Comparison of ENCODE assay signal across 1 cellular context in the genomic region with DNA sequence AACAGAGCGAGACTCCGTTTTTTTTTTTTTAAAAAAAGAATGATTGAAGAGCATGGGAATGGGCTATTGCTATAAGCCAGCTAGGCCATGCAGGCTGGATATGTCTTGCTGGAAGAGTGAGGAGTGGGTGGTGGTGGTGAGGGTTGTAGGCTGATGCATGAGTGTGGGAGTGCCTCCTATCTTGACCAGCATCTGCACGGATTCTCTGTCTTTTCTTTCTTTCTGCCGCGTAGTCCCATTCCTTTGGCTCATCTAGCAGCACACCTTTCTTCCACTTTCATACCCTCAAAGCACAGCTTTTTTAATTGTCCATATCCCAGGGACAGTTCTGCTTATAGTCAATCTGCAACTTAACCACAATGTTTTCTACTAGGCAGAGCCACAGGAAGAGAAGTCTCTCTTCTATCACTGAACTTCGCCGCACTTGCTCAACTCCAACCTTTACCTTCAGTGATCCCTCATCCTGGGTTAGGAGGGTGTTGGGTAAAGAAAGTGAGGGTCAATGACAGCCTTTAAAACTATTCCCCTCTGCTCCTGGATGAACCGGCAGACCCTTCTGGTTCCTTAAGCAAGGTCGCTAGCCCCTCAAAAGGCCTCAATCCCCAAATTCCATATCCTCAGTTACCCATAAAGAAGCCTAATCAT.
A peak's percentile ranks its signal among the peaks of the same experiment; 100 is the strongest.
TF ChIP-seq lines count a peak whose summit lies in the region.

No MANE protein-coding gene starts in this region.

TF ChIP-seq in K562, 482 proteins besides CTCF, POLR2A, EP300 and RAD21 (continued from another document and continues in another):
- TF ChIP-seq, protein P1, sequence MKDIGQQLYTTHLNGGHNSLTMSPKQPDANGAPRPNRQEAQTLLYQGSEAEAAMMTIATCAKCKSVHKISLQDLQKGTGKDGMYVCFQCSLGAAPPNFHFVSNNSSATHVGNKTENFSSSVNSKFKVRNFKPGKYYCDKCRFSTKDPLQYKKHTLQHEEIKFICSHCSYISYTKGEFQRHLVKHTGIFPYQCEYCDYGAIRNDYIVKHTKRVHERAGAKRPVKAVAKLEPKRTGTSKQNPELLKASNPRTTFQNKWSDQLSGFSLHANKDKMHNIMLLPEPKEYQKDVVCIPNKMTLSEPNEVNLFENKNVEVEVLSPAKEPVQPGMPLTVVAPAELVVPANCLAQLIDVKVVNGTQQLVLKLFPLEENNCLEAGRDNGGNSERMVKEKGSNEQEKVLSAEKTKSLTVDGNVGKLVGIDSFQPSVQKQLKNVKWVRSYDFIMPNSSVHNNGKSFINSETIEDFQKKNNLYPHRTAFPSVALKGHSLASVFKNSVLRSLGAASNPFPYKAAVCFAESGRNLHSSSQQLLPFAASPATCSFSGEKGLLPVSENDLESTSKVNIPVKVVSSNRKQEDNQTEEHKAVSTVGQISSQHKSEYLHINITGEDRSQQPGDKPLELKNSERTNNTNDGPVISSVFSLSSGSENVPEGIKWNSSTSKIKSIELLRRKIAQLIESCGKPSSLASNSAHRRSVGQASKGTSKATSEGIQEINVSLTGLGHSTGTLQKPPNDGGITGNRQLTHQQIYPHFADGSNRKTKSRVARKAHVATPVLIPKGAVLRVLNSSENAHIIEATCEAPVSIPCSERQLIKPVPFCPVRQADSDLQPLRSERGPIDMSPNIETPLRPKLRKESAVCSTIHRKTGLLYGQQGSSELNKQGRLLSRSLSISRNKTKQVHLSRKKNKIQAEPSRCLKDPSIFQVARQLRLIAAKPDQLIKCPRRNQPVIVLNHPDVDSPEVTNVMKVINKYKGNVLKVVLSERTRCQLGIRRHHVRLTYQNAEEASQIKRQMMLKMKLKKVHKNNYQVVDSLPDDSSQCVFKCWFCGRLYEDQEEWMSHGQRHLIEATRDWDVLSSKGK (CRISPR knock-in tag; IDR thresholded peaks at IDR 0.05), result no peak
- TF ChIP-seq, protein P2, sequence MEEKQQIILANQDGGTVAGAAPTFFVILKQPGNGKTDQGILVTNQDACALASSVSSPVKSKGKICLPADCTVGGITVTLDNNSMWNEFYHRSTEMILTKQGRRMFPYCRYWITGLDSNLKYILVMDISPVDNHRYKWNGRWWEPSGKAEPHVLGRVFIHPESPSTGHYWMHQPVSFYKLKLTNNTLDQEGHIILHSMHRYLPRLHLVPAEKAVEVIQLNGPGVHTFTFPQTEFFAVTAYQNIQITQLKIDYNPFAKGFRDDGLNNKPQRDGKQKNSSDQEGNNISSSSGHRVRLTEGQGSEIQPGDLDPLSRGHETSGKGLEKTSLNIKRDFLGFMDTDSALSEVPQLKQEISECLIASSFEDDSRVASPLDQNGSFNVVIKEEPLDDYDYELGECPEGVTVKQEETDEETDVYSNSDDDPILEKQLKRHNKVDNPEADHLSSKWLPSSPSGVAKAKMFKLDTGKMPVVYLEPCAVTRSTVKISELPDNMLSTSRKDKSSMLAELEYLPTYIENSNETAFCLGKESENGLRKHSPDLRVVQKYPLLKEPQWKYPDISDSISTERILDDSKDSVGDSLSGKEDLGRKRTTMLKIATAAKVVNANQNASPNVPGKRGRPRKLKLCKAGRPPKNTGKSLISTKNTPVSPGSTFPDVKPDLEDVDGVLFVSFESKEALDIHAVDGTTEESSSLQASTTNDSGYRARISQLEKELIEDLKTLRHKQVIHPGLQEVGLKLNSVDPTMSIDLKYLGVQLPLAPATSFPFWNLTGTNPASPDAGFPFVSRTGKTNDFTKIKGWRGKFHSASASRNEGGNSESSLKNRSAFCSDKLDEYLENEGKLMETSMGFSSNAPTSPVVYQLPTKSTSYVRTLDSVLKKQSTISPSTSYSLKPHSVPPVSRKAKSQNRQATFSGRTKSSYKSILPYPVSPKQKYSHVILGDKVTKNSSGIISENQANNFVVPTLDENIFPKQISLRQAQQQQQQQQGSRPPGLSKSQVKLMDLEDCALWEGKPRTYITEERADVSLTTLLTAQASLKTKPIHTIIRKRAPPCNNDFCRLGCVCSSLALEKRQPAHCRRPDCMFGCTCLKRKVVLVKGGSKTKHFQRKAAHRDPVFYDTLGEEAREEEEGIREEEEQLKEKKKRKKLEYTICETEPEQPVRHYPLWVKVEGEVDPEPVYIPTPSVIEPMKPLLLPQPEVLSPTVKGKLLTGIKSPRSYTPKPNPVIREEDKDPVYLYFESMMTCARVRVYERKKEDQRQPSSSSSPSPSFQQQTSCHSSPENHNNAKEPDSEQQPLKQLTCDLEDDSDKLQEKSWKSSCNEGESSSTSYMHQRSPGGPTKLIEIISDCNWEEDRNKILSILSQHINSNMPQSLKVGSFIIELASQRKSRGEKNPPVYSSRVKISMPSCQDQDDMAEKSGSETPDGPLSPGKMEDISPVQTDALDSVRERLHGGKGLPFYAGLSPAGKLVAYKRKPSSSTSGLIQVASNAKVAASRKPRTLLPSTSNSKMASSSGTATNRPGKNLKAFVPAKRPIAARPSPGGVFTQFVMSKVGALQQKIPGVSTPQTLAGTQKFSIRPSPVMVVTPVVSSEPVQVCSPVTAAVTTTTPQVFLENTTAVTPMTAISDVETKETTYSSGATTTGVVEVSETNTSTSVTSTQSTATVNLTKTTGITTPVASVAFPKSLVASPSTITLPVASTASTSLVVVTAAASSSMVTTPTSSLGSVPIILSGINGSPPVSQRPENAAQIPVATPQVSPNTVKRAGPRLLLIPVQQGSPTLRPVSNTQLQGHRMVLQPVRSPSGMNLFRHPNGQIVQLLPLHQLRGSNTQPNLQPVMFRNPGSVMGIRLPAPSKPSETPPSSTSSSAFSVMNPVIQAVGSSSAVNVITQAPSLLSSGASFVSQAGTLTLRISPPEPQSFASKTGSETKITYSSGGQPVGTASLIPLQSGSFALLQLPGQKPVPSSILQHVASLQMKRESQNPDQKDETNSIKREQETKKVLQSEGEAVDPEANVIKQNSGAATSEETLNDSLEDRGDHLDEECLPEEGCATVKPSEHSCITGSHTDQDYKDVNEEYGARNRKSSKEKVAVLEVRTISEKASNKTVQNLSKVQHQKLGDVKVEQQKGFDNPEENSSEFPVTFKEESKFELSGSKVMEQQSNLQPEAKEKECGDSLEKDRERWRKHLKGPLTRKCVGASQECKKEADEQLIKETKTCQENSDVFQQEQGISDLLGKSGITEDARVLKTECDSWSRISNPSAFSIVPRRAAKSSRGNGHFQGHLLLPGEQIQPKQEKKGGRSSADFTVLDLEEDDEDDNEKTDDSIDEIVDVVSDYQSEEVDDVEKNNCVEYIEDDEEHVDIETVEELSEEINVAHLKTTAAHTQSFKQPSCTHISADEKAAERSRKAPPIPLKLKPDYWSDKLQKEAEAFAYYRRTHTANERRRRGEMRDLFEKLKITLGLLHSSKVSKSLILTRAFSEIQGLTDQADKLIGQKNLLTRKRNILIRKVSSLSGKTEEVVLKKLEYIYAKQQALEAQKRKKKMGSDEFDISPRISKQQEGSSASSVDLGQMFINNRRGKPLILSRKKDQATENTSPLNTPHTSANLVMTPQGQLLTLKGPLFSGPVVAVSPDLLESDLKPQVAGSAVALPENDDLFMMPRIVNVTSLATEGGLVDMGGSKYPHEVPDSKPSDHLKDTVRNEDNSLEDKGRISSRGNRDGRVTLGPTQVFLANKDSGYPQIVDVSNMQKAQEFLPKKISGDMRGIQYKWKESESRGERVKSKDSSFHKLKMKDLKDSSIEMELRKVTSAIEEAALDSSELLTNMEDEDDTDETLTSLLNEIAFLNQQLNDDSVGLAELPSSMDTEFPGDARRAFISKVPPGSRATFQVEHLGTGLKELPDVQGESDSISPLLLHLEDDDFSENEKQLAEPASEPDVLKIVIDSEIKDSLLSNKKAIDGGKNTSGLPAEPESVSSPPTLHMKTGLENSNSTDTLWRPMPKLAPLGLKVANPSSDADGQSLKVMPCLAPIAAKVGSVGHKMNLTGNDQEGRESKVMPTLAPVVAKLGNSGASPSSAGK (IDR thresholded peaks at IDR 0.05), result no peak
- TF ChIP-seq GABPB2 (CRISPR knock-in tag; conservative IDR thresholded peaks at IDR 0.05) (no peak), CHD1 (IDR thresholded peaks at IDR 0.05; ENCODE audit: low read length) (no peak), ELF4 (CRISPR knock-in tag; IDR thresholded peaks at IDR 0.05) (no peak), ZNF274 (IDR thresholded peaks at IDR 0.05; ENCODE audit: borderline replicate concordance, low read depth, low read length) (no peak), NR4A1 (CRISPR knock-in tag; IDR thresholded peaks at IDR 0.05) (no peak), NR4A1 (tag; IDR thresholded peaks at IDR 0.05) (no peak), CBX2 (IDR thresholded peaks at IDR 0.05; ENCODE audit: insufficient read depth, low read length, poor library complexity, severe bottlenecking) (no peak), ZNF695 (CRISPR knock-in tag; IDR thresholded peaks at IDR 0.05) (no peak), SMARCB1 (IDR thresholded peaks at IDR 0.05; ENCODE audit: insufficient read length, low read depth) (no peak), ZNF57 (CRISPR knock-in tag; IDR thresholded peaks at IDR 0.05) (no peak), MBD2 (IDR thresholded peaks at IDR 0.05; ENCODE audit: borderline replicate concordance, low read depth) (no peak), HMG20B (CRISPR knock-in tag; IDR thresholded peaks at IDR 0.05) (no peak), TAF1 (IDR thresholded peaks at IDR 0.05; ENCODE audit: control insufficient read depth, extremely low read depth, insufficient read depth, low read length, severe bottlenecking) (no peak), ARID1B (IDR thresholded peaks at IDR 0.05) (peak; percentile 74), POLR2AphosphoS2 (IDR thresholded peaks at IDR 0.05; ENCODE audit: low read length) (no peak), CEBPB (tag; IDR thresholded peaks at IDR 0.05) (no peak), BRD4 (IDR thresholded peaks at IDR 0.05) (no peak), SMARCE1 (IDR thresholded peaks at IDR 0.05) (peak; percentile 50; the same call in 1 of the 2 replicates), PTTG1 (tag; IDR thresholded peaks at IDR 0.05; ENCODE audit: low read depth) (no peak), DMBX1 (CRISPR knock-in tag; IDR thresholded peaks at IDR 0.05; ENCODE audit: borderline replicate concordance) (no peak), EP400 (IDR thresholded peaks at IDR 0.05) (no peak), XRCC5 (IDR thresholded peaks at IDR 0.05; ENCODE audit: low read depth, low read length) (no peak), PURB (CRISPR knock-in tag; IDR thresholded peaks at IDR 0.05; ENCODE audit: low read depth) (no peak), STAT5A (IDR thresholded peaks at IDR 0.05; ENCODE audit: borderline replicate concordance, low read length) (no peak), TAF7 (tag; IDR thresholded peaks at IDR 0.05) (no peak), ZNF699 (CRISPR knock-in tag; IDR thresholded peaks at IDR 0.05; ENCODE audit: insufficient replicate concordance) (no peak), BDP1 (IDR thresholded peaks at IDR 0.05; ENCODE audit: insufficient read depth, insufficient read length) (no peak), SRSF3 (IDR thresholded peaks at IDR 0.05; ENCODE audit: insufficient read depth, low read length) (no peak), ZNF586 (CRISPR knock-in tag; conservative IDR thresholded peaks at IDR 0.05) (no peak), HOXB6 (CRISPR knock-in tag; IDR thresholded peaks at IDR 0.05; ENCODE audit: borderline replicate concordance) (no peak), ZNF431 (CRISPR knock-in tag; IDR thresholded peaks at IDR 0.05) (no peak), KDM1A (IDR thresholded peaks at IDR 0.05) (peak in 1 of 2 experiments; percentile 37; a peak in 1 of 4 replicates), MTA1 (IDR thresholded peaks at IDR 0.05; ENCODE audit: borderline replicate concordance) (no peak), EWSR1 (IDR thresholded peaks at IDR 0.05; ENCODE audit: borderline replicate concordance, low read depth, partially characterized antibody) (no peak)
- TF ChIP-seq, protein P3, sequence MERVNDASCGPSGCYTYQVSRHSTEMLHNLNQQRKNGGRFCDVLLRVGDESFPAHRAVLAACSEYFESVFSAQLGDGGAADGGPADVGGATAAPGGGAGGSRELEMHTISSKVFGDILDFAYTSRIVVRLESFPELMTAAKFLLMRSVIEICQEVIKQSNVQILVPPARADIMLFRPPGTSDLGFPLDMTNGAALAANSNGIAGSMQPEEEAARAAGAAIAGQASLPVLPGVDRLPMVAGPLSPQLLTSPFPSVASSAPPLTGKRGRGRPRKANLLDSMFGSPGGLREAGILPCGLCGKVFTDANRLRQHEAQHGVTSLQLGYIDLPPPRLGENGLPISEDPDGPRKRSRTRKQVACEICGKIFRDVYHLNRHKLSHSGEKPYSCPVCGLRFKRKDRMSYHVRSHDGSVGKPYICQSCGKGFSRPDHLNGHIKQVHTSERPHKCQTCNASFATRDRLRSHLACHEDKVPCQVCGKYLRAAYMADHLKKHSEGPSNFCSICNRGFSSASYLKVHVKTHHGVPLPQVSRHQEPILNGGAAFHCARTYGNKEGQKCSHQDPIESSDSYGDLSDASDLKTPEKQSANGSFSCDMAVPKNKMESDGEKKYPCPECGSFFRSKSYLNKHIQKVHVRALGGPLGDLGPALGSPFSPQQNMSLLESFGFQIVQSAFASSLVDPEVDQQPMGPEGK (CRISPR knock-in tag; IDR thresholded peaks at IDR 0.05; ENCODE audit: borderline replicate concordance), result no peak
- TF ChIP-seq, protein P4, sequence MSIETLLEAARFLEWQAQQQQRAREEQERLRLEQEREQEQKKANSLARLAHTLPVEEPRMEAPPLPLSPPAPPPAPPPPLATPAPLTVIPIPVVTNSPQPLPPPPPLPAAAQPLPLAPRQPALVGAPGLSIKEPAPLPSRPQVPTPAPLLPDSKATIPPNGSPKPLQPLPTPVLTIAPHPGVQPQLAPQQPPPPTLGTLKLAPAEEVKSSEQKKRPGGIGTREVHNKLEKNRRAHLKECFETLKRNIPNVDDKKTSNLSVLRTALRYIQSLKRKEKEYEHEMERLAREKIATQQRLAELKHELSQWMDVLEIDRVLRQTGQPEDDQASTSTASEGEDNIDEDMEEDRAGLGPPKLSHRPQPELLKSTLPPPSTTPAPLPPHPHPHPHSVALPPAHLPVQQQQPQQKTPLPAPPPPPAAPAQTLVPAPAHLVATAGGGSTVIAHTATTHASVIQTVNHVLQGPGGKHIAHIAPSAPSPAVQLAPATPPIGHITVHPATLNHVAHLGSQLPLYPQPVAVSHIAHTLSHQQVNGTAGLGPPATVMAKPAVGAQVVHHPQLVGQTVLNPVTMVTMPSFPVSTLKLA (conservative IDR thresholded peaks at IDR 0.05), result no peak
- TF ChIP-seq, protein P5, sequence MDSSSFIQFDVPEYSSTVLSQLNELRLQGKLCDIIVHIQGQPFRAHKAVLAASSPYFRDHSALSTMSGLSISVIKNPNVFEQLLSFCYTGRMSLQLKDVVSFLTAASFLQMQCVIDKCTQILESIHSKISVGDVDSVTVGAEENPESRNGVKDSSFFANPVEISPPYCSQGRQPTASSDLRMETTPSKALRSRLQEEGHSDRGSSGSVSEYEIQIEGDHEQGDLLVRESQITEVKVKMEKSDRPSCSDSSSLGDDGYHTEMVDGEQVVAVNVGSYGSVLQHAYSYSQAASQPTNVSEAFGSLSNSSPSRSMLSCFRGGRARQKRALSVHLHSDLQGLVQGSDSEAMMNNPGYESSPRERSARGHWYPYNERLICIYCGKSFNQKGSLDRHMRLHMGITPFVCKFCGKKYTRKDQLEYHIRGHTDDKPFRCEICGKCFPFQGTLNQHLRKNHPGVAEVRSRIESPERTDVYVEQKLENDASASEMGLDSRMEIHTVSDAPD (CRISPR knock-in tag; IDR thresholded peaks at IDR 0.05), result no peak
- TF ChIP-seq, protein P6, sequence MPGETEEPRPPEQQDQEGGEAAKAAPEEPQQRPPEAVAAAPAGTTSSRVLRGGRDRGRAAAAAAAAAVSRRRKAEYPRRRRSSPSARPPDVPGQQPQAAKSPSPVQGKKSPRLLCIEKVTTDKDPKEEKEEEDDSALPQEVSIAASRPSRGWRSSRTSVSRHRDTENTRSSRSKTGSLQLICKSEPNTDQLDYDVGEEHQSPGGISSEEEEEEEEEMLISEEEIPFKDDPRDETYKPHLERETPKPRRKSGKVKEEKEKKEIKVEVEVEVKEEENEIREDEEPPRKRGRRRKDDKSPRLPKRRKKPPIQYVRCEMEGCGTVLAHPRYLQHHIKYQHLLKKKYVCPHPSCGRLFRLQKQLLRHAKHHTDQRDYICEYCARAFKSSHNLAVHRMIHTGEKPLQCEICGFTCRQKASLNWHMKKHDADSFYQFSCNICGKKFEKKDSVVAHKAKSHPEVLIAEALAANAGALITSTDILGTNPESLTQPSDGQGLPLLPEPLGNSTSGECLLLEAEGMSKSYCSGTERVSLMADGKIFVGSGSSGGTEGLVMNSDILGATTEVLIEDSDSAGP (CRISPR knock-in tag; IDR thresholded peaks at IDR 0.05), result no peak
